Comparison of ENCODE assay signal across 17 cellular contexts in the genomic region with DNA sequence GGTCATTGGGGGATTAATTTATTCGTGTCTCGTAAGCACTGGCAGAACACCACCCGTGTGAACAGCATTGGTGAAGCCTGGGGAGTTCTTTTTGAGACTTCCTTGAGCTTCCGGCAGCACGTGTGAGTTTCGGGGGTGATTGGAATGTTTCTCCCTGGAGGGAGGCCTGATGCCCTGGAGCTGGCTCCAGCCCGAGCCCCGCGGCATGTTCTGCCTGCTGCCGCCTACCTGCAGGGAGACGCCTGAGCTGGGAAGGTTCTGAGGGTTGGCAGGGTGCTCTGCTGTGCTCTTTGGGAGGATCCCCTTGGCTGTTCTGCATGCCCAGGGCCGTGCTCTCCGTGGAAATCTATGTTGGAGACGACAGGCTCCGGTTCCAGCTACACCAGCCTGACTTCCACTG.
A peak's percentile ranks its signal among the peaks of the same experiment; 100 is the strongest.
DNase-seq lines count a peak whose midpoint lies in the region; ATAC-seq and TF ChIP-seq lines count a peak whose summit lies in the region.
"Had no signal": no experiment of that assay in that cellular context is flagged by ENCODE, and none has a peak within 500 bp of the region (broad histone marks: within the 10 kb centered on the region; RNA-seq: fewer than 3 reads in every experiment).

No MANE protein-coding gene starts in this region.

- no peak overlapping the region for H3K4ac ChIP-seq in mesendoderm (ENCODE audit: low read depth, low read length)

- peak; percentile 40 for ATAC-seq in foreskin keratinocyte
- ATAC-seq in HG02870 (IDR thresholded peaks at IDR 0.05; ENCODE audit: unreplicated experiment) = no peak
- ATAC-seq: PC-3 had no signal

- H4K8ac ChIP-seq in mesendoderm (ENCODE audit: low read depth, low read length) = no peak overlapping the region

- intact Hi-C loops in A673 (cut with micrococcal nuclease; ENCODE audit: unreplicated experiment) = no loop called here

- no CpG with 5 or more reads among the region's 15 CpGs for WGBS in mesendoderm (ENCODE audit: extremely low coverage, insufficient coverage, low lambda C conversion rate)

- H3K36me3 ChIP-seq in BLaER1 (peaks cover 17% of the 10 kb centered on the region), WERI-Rb-1 (no peaks in the 10 kb centered on the region), mesendoderm (ENCODE audit: control insufficient read depth, insufficient read depth, low read length) (no peaks in the 10 kb centered on the region), A673 (ENCODE audit: insufficient read depth, low read length, poor library complexity, severe bottlenecking) (no peaks in the 10 kb centered on the region), HAP-1 (replicated peaks) (no peaks in the 10 kb centered on the region)

- peaks cover 30% of the 10 kb centered on the region for H3K9me3 ChIP-seq in BLaER1
- no peaks in the 10 kb centered on the region for H3K9me3 ChIP-seq in WERI-Rb-1 (ENCODE audit: severe bottlenecking)
- H3K9me3 ChIP-seq in A673 (ENCODE audit: low read depth, low read length, poor library complexity, severe bottlenecking) = no peaks in the 10 kb centered on the region
- H3K9me3 ChIP-seq in HAP-1 = no peaks in the 10 kb centered on the region

- no peak overlapping the region for H3K18ac ChIP-seq in mesendoderm (ENCODE audit: low read length)

- H3K27me3 ChIP-seq in BLaER1 (no peaks in the 10 kb centered on the region), WERI-Rb-1 (ENCODE audit: insufficient read depth, low read depth, severe bottlenecking) (no peaks in the 10 kb centered on the region), foreskin keratinocyte (no peaks in the 10 kb centered on the region), mesendoderm (ENCODE audit: insufficient read depth, low read length, poor library complexity) (no peaks in the 10 kb centered on the region), A673 (replicated peaks; ENCODE audit: insufficient read depth, low read depth, low read length, poor library complexity) (no peaks in the 10 kb centered on the region), HAP-1 (ENCODE audit: low read depth) (no peaks in the 10 kb centered on the region)

- no peak for DNase-seq in WERI-Rb-1
- no peak for DNase-seq in foreskin keratinocyte
- DNase-seq in mesendoderm = peak; percentile 29
- DNase-seq in NCI-H226 = no peak
- DNase-seq in A673 (ENCODE audit: low spot score) = no peak
- no peak for DNase-seq in HAP-1 (ENCODE audit: low spot score in 2 of 2)
- DNase-seq: DMS53, GF-D8, Karpas-422, MV-4-11, NCI-H1694 treated with DMSO at 0.1 percent for 48 hours, NCI-H446 treated with DMSO at 0.1 percent for 48 hours, PC-3, RPMI8226, SHP77 treated with DMSO at 0.1 percent for 48 hours had no signal

- POLR2A ChIA-PET in A673 (lab: Charles Lee; ENCODE audit: low non-redundant PET) = no interaction called here

- H2AK5ac ChIP-seq in mesendoderm (ENCODE audit: low read length) = no peak overlapping the region

- H3K4me2 ChIP-seq in BLaER1 (peak overlapping the region; percentile 90), mesendoderm (ENCODE audit: low read length) (no peak overlapping the region)

- no peaks in the 10 kb centered on the region for H3K79me2 ChIP-seq in mesendoderm (ENCODE audit: control insufficient read depth, insufficient read depth, low read length)

- no peak overlapping the region for H3K23ac ChIP-seq in mesendoderm (ENCODE audit: low read length)

- no peak for TF ChIP-seq CTCF in WERI-Rb-1 (IDR thresholded peaks at IDR 0.05; ENCODE audit: low read depth, low read length)
- no peak for TF ChIP-seq CTCF in foreskin keratinocyte (conservative IDR thresholded peaks at IDR 0.05)
- no peak for TF ChIP-seq CTCF in A673 (conservative IDR thresholded peaks at IDR 0.05; ENCODE audit: low read depth, low read length)

- H3K27ac ChIP-seq in BLaER1 (peak overlapping the region; percentile 86), WERI-Rb-1 (peak overlapping the region; percentile 33; the same call in 1 of the 2 replicates), foreskin keratinocyte (no peak overlapping the region), mesendoderm (ENCODE audit: low read depth, low read length) (no peak overlapping the region), A673 (ENCODE audit: low read depth, low read length, poor library complexity, severe bottlenecking) (no peak overlapping the region)

- H3K9ac ChIP-seq in BLaER1 (peak overlapping the region; percentile 72; the same call in 1 of the 2 replicates), mesendoderm (ENCODE audit: low read length) (no peak overlapping the region)

- no peaks in the 10 kb centered on the region; the same call in 1 of the 2 replicates for H4K20me1 ChIP-seq in BLaER1

- H2BK5ac ChIP-seq in mesendoderm (ENCODE audit: low read length) = no peak overlapping the region

- no peak overlapping the region for H2BK120ac ChIP-seq in mesendoderm (ENCODE audit: low read depth, low read length)

- H2BK15ac ChIP-seq in mesendoderm (replicated peaks; ENCODE audit: low read depth) = no peak overlapping the region

- in situ Hi-C loops in HAP-1 (cut with MboI; ENCODE audit: low sequenced_read_pairs) = no loop called here

- CTCF ChIA-PET in A673 (lab: Charles Lee) = no interaction called here

- no peak overlapping the region for H3K4me3 ChIP-seq in BLaER1
- H3K4me3 ChIP-seq in WERI-Rb-1 (ENCODE audit: low read depth, low read length) = no peak overlapping the region
- H3K4me3 ChIP-seq in mesendoderm (ENCODE audit: low read length) = no peak overlapping the region
- H3K4me3 ChIP-seq in A673 (ENCODE audit: low read depth, low read length, poor library complexity, severe bottlenecking) = no peak overlapping the region
- H3K4me3 ChIP-seq in HAP-1 = no peak overlapping the region

- no TSS peak for BruUV-seq in A673 (replicated peaks; lab: Mats Ljungman, UMichigan)

- H3K79me1 ChIP-seq in mesendoderm (ENCODE audit: low read length) = no peaks in the 10 kb centered on the region

- peaks cover 48% of the 10 kb centered on the region for H3K4me1 ChIP-seq in BLaER1
- H3K4me1 ChIP-seq in foreskin keratinocyte = peaks cover 4% of the 10 kb centered on the region
- H3K4me1 ChIP-seq in mesendoderm (ENCODE audit: control insufficient read depth, low read depth, low read length) = no peaks in the 10 kb centered on the region
- peaks cover 31% of the 10 kb centered on the region for H3K4me1 ChIP-seq in A673 (ENCODE audit: insufficient read depth, low read length, poor library complexity, severe bottlenecking)
- no peaks in the 10 kb centered on the region for H3K4me1 ChIP-seq in HAP-1

- no peak overlapping the region for H3K56ac ChIP-seq in mesendoderm (ENCODE audit: low read length)

- H4K5ac ChIP-seq in mesendoderm (ENCODE audit: low read length) = no peak overlapping the region

Comparison
In these comparisons a context has a peak if more than half of its experiments do, and no peak if none do; other contexts are left out.
1. H3K27ac ChIP-seq: peak in BLaER1 (single experiment) and WERI-Rb-1 (single experiment); none in foreskin keratinocyte (single experiment), mesendoderm (single experiment) and A673 (single experiment).